ENCODE assay signal across 11 cellular contexts in the genomic region with DNA sequence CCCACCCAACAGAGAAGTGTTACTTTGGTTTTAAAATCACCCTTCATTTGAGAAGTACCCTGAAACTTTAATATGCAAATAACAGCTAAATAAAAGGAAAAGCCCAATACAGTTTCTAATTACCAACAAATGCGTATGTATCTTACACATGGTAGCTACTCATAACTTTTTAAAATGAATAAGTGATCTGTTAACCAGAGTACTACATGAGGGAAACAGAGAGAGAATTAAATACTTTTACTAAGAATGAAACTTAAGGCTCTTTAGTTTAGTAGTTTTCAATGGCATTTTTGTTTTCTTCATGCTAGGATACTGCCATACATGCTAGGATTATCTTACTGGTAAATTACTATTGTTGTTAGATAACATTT.
DNase-seq lines count a peak whose midpoint lies in the region; ATAC-seq, FAIRE-seq and TF ChIP-seq lines count a peak whose summit lies in the region.
"Had no signal": no experiment of that assay in that cellular context is flagged by ENCODE, and none has a peak within 500 bp of the region (broad histone marks: within the 10 kb centered on the region; RNA-seq: fewer than 3 reads in every experiment).

No MANE protein-coding gene starts in this region.

- peak overlapping the region; percentile 10 for H3K4me3 Mint-ChIP-seq in activated naive CD8-positive, alpha-beta T cell

- no peaks in the 10 kb centered on the region for H3K36me3 Mint-ChIP-seq in activated naive CD8-positive, alpha-beta T cell

- no peaks in the 10 kb centered on the region for H3K27me3 ChIP-seq in neutrophil

- no peak for TF ChIP-seq CTCF in neutrophil (IDR thresholded peaks at IDR 0.05)

- peak overlapping the region; percentile 75 for H3K27ac Mint-ChIP-seq in activated naive CD8-positive, alpha-beta T cell

- ATAC-seq in HG02588 (IDR thresholded peaks at IDR 0.05; ENCODE audit: unreplicated experiment) (peak; percentile 21), GM18517 (IDR thresholded peaks at IDR 0.05; ENCODE audit: unreplicated experiment) (no peak), GM18873 (IDR thresholded peaks at IDR 0.05; ENCODE audit: low FRiP score, unreplicated experiment) (no peak)

- H3K36me3 ChIP-seq in neutrophil, result no peaks in the 10 kb centered on the region
- H3K36me3 ChIP-seq: heart right ventricle had no signal

- no peaks in the 10 kb centered on the region for H3K27me3 Mint-ChIP-seq in activated naive CD8-positive, alpha-beta T cell

- FAIRE-seq in GM18507 (lab: Jason Lieb, UNC), result peak; percentile 63

- peaks cover 54% of the 10 kb centered on the region for H3K4me1 Mint-ChIP-seq in activated naive CD8-positive, alpha-beta T cell (ENCODE audit: low read depth)

- no peaks in the 10 kb centered on the region for H3K9me3 ChIP-seq in neutrophil
- H3K9me3 ChIP-seq: heart right ventricle had no signal

- H3K9me3 Mint-ChIP-seq in activated naive CD8-positive, alpha-beta T cell (ENCODE audit: low read depth), result no peaks in the 10 kb centered on the region

- no peak overlapping the region for H3K4me3 ChIP-seq in neutrophil (ENCODE audit: low read depth in 1 of 2, low read length in 1 of 2)
- H3K4me3 ChIP-seq: heart right ventricle had no signal

- peaks cover 17 to 19% of the 10 kb centered on the region in 2 experiments for H3K4me1 ChIP-seq in neutrophil (ENCODE audit: control insufficient read depth in 1 of 2, insufficient read depth in 1 of 2, low read depth in 1 of 2, low read length in 1 of 2)

- peak overlapping the region; percentile 79 for H3K27ac ChIP-seq in neutrophil
- H3K27ac ChIP-seq: RWPE1 had no signal

- DNase-seq in GM18507 (ENCODE audit: extremely low spot score, insufficient read length, low read depth) (no peak), NCI-H2107 treated with DMSO at 0.1 percent for 48 hours (lab: John Stamatoyannopoulos, UW; ENCODE audit: unreplicated experiment) (no peak)
- DNase-seq: heart right ventricle, KG1, NCI-H2227 treated with DMSO at 0.1 percent for 48 hours had no signal
